In the genomic region with DNA sequence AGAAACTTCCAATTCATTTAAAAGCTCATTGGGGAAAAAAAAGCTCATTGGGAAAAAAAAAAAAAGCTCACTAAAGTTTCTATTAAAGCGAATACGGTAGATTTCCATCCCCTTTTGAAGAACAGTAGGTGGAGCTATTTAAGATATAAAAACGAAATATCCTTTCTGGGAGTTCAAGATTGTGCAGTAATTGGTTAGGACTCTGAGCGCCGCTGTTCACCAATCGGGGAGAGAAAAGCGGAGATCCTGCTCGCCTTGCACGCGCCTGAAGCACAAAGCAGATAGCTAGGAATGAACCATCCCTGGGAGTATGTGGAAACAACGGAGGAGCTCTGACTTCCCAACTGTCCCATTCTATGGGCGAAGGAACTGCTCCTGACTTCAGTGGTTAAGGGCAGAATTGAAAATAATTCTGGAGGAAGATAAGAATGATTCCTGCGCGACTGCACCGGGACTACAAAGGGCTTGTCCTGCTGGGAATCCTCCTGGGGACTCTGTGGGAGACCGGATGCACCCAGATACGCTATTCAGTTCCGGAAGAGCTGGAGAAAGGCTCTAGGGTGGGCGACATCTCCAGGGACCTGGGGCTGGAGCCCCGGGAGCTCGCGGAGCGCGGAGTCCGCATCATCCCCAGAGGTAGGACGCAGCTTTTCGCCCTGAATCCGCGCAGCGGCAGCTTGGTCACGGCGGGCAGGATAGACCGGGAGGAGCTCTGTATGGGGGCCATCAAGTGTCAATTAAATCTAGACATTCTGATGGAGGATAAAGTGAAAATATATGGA, we compare ENCODE assay signal across 8 cellular contexts. TPM values are rescaled to one million over a fixed set of nuclear protein-coding genes. Genes with fewer than 3 reads are reported as not detected.
A peak's percentile ranks its signal among the peaks of the same experiment; 100 is the strongest.
DNase-seq lines count a peak whose midpoint lies in the region; ATAC-seq and TF ChIP-seq lines count a peak whose summit lies in the region.

Gene PCDHGA12, plus strand, starts transcription at position 176 of the 782 bp plus-strand sequence. Its CDS starts 253 bp downstream, at position 429.

- in situ Hi-C loops in SK-MEL-5 (cut with HindIII; ENCODE audit: low pct_unique_long_range_greater_than_20kb, low sequenced_read_pairs): no loop called here
- in situ Hi-C loops in HAP-1 (cut with MboI; ENCODE audit: low sequenced_read_pairs): no loop called here

- H3K27me3 ChIP-seq in psoas muscle (ENCODE audit: insufficient read depth in 3 of 3, low read length in 2 of 3): peaks cover 0 to 11% (median 6%) of the 10 kb centered on the region in 3 donors
- no peaks in the 10 kb centered on the region for H3K27me3 ChIP-seq in HAP-1 (ENCODE audit: low read depth)

- ATAC-seq in HG02798 (IDR thresholded peaks at IDR 0.05; ENCODE audit: poor library complexity, unreplicated experiment) (peak; percentile 77), psoas muscle (peak; percentile 90 to 95 (median 90))

- H3K4me1 ChIP-seq in psoas muscle (no peaks in the 10 kb centered on the region), HAP-1 (no peaks in the 10 kb centered on the region)

- H3K27ac ChIP-seq in psoas muscle: peak within 1 kb of the TSS; percentile 56

- intact Hi-C loops in psoas muscle (cut with DNase I): loop anchor here (5.0 kb wide), 3 partner anchors 47 to 127 kb away; partner anchors contain the start of gene PCDHGC3 (in 1 of the 2)

- H3K4me3 ChIP-seq in psoas muscle: peak within 1 kb of the TSS; percentile 64
- no peak within 1 kb of the TSS for H3K4me3 ChIP-seq in HAP-1

- no peaks in the 10 kb centered on the region for H3K36me3 ChIP-seq in psoas muscle (ENCODE audit: insufficient read depth in 1 of 2, low read depth in 1 of 2)
- H3K36me3 ChIP-seq in HAP-1 (replicated peaks): no peaks in the 10 kb centered on the region

- 21 to 29% (median 25%) methylated on average over 33 of the region's 33 CpGs for WGBS in psoas muscle, 3 donors

- peak; percentile 66 for TF ChIP-seq CTCF in psoas muscle (IDR thresholded peaks at IDR 0.05)

- peak; percentile 7 for DNase-seq in SIG-M5 treated with dmso at 0.1 percent for 504 hours (lab: John Stamatoyannopoulos, UW; ENCODE audit: unreplicated experiment)
- no peak for DNase-seq in SIG-M5 (lab: John Stamatoyannopoulos, UW)
- DNase-seq in SK-MEL-5 (ENCODE audit: low read depth, low spot score): peak; percentile 86
- DNase-seq in fibroblast of the conjunctiva (ENCODE audit: low read depth): peak; percentile 82
- peak; percentile 69 to 82 for DNase-seq in psoas muscle
- no peak for DNase-seq in GOT3 (lab: John Stamatoyannopoulos, UW)
- DNase-seq in HAP-1 (ENCODE audit: low spot score in 2 of 2): no peak

- H3K9me3 ChIP-seq in psoas muscle: peaks cover 10% of the 10 kb centered on the region
- H3K9me3 ChIP-seq in HAP-1: no peaks in the 10 kb centered on the region

RNA-seq across cellular contexts. Expression of gene PCDHGA12, which starts in this region (rescaled TPM):
- 10.0 and 13.8 TPM in 2 replicates for total RNA-seq in SK-MEL-5 (2014; rRNA removed; shearing (Covaris generic))
- 20.7 and 24.3 TPM in 2 replicates for polyA plus RNA-seq in SK-MEL-5 (2015; cell fraction: cytosol; rRNA removed)
- polyA plus RNA-seq in SK-MEL-5 (2015; cell fraction: nucleus; rRNA removed): 3.0 and 3.2 TPM in 2 replicates
- 1 to 10 TPM; 2.6 to 6.9 (median 3.6) TPM for total RNA-seq in psoas muscle
- polyA plus RNA-seq in psoas muscle: under 1 TPM; 0.38 to 0.56 (median 0.39) TPM

Comparison
In these comparisons a context has a peak if more than half of its experiments do, and no peak if none do; other contexts are left out.
1. DNase-seq: peak in SIG-M5 treated with dmso at 0.1 percent for 504 hours (single experiment), SK-MEL-5 (single experiment), fibroblast of the conjunctiva (single experiment) and psoas muscle (2 of 2); none in SIG-M5 (single experiment), GOT3 (single experiment) and HAP-1 (0 of 2).